In the genomic region with DNA sequence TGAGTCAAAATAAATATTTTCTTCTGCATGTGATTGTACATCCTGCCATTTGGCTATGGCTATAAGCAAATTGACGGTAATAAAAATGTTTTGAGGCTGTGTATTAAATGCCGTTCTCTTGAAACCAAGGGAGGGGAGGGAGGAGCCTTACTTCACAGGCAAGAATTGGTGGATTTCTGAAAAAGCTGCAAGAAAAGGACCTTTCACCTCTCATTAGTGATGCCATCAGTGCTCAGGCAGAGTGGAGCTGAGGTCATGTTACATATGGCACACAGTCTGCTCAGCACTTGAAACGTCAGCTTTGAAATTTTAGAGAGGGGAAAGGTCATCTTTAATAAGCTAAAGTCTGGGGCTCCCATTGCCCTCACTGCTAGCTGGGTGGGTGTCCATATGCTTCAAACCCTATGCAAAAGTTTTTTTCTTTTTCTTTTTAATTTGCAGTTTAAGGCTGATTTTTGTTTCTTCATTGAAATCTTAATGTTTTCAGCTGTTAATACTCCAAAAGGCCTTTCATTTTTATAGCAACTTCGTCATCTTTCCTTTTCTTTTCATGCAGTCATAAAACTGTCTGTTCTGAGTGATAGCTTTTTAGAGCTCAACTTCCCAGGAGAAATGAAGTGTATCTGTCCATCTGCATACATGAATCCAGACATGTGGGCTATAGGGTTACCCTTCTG, we compare ENCODE assay signal across 12 cellular contexts. TPM values are rescaled to one million over a fixed set of nuclear protein-coding genes. Genes with fewer than 3 reads are reported as not detected.
A peak's percentile ranks its signal among the peaks of the same experiment; 100 is the strongest.
DNase-seq lines count a peak whose midpoint lies in the region; TF ChIP-seq lines count a peak whose summit lies in the region.
"Had no signal": no experiment of that assay in that cellular context is flagged by ENCODE, and none has a peak within 500 bp of the region (broad histone marks: within the 10 kb centered on the region; RNA-seq: fewer than 3 reads in every experiment).

No MANE protein-coding gene starts in this region.

- peaks cover 88% of the 10 kb centered on the region for H3K27me3 Mint-ChIP-seq in neural crest cell (ENCODE audit: low read depth)
- peaks cover 77% of the 10 kb centered on the region for H3K27me3 Mint-ChIP-seq in activated T-helper 2 cell treated with anti-CD3 and anti-CD28 coated beads, Interferon-gamma antibody, Interleukin-2, Interleukin-4, amounts not matched to agents 10 μg/mL and 5 μg/mL and 100 μg/mL, durations not matched to agents 14 hours and 24 hours and 36 hours (ENCODE audit: low read depth)

- no peak for TF ChIP-seq CTCF in neural crest cell (conservative IDR thresholded peaks at IDR 0.05)

- no peaks in the 10 kb centered on the region for H3K36me3 Mint-ChIP-seq in neural crest cell (ENCODE audit: low read depth)
- peaks cover 6% of the 10 kb centered on the region for H3K36me3 Mint-ChIP-seq in activated T-helper 2 cell treated with anti-CD3 and anti-CD28 coated beads, Interferon-gamma antibody, Interleukin-2, Interleukin-4, amounts not matched to agents 10 μg/mL and 5 μg/mL and 100 μg/mL, durations not matched to agents 14 hours and 24 hours and 36 hours (ENCODE audit: low read depth)
- H3K36me3 Mint-ChIP-seq: CD8-positive, alpha-beta memory T cell; stimulated activated memory B cell treated with anti-CD40 and anti-IgM and Interleukin-4, amounts not matched to agents 10 μg/mL and 1 μg/mL and 100 μg/mL, for 72 hours had no signal

- no peak overlapping the region for H3K27ac Mint-ChIP-seq in neural crest cell (ENCODE audit: unreplicated experiment)
- no peak overlapping the region for H3K27ac Mint-ChIP-seq in activated T-helper 2 cell treated with anti-CD3 and anti-CD28 coated beads, Interferon-gamma antibody, Interleukin-2, Interleukin-4, amounts not matched to agents 10 μg/mL and 5 μg/mL and 100 μg/mL, durations not matched to agents 14 hours and 24 hours and 36 hours
- H3K27ac Mint-ChIP-seq: CD8-positive, alpha-beta memory T cell; dendritic cell treated with granulocyte-macrophage colony-stimulating factor and Interleukin-4, amounts not matched to agents 40 ng/mL and 50 ng/mL, for 4 days had no signal

- peak; percentile 57 for DNase-seq in DMS153 (lab: John Stamatoyannopoulos, UW)
- peak; percentile 61 for DNase-seq in NCI-H187 treated with DMSO at 0.1 percent for 48 hours (lab: John Stamatoyannopoulos, UW)
- peak; percentile 39 for DNase-seq in SW480 (ENCODE audit: low spot score)
- no peak for DNase-seq in neural crest cell (ENCODE audit: low read depth, low spot score)
- no peak for DNase-seq in NCI-H1048 (lab: John Stamatoyannopoulos, UW)
- DNase-seq in activated T-helper 2 cell treated with anti-CD3 and anti-CD28 coated beads, Interferon-gamma antibody, Interleukin-2, Interleukin-4, amounts not matched to agents 10 μg/mL and 5 μg/mL and 100 μg/mL, durations not matched to agents 14 hours and 24 hours and 36 hours (ENCODE audit: low spot score) = no peak
- no peak for DNase-seq in D341Med (ENCODE audit: low spot score)
- no peak for DNase-seq in Kasumi-1 (lab: John Stamatoyannopoulos, UW)
- DNase-seq: CD8-positive, alpha-beta memory T cell; naive B cell had no signal

- peak overlapping the region; percentile 96 for H3K4me3 Mint-ChIP-seq in neural crest cell
- no peak overlapping the region for H3K4me3 Mint-ChIP-seq in activated T-helper 2 cell treated with anti-CD3 and anti-CD28 coated beads, Interferon-gamma antibody, Interleukin-2, Interleukin-4, amounts not matched to agents 10 μg/mL and 5 μg/mL and 100 μg/mL, durations not matched to agents 14 hours and 24 hours and 36 hours (ENCODE audit: low read depth)

- peaks cover 41% of the 10 kb centered on the region for H3K4me1 Mint-ChIP-seq in neural crest cell
- peaks cover 18% of the 10 kb centered on the region for H3K4me1 Mint-ChIP-seq in activated T-helper 2 cell treated with anti-CD3 and anti-CD28 coated beads, Interferon-gamma antibody, Interleukin-2, Interleukin-4, amounts not matched to agents 10 μg/mL and 5 μg/mL and 100 μg/mL, durations not matched to agents 14 hours and 24 hours and 36 hours (ENCODE audit: low read depth)

- no peaks in the 10 kb centered on the region for H3K9me3 Mint-ChIP-seq in neural crest cell
- H3K9me3 Mint-ChIP-seq in activated T-helper 2 cell treated with anti-CD3 and anti-CD28 coated beads, Interferon-gamma antibody, Interleukin-2, Interleukin-4, amounts not matched to agents 10 μg/mL and 5 μg/mL and 100 μg/mL, durations not matched to agents 14 hours and 24 hours and 36 hours = no peaks in the 10 kb centered on the region
- H3K9me3 Mint-ChIP-seq: CD8-positive, alpha-beta memory T cell; dendritic cell treated with granulocyte-macrophage colony-stimulating factor and Interleukin-4, amounts not matched to agents 40 ng/mL and 50 ng/mL, for 4 days had no signal

- intact Hi-C loops in activated T-helper 2 cell treated with anti-CD3 and anti-CD28 coated beads, Interferon-gamma antibody, Interleukin-2, Interleukin-4, amounts not matched to agents 10 μg/mL and 5 μg/mL and 100 μg/mL, durations not matched to agents 14 hours and 24 hours and 36 hours (cut with micrococcal nuclease) = loop anchor here (5.0 kb wide), 1 partner anchor 63 kb away; a partner anchor contains a TSS

RNA-seq across cellular contexts. Expression of a gene that starts 9.8 kb away (rescaled TPM):
- total RNA-seq in neural crest cell = 0.44 and 0.48 TPM in 2 replicates
- 0.30 and 0.48 TPM in 2 replicates for total RNA-seq in activated T-helper 2 cell treated with anti-CD3 and anti-CD28 coated beads, Interferon-gamma antibody, Interleukin-2, Interleukin-4, amounts not matched to agents 10 μg/mL and 5 μg/mL and 100 μg/mL, durations not matched to agents 14 hours and 24 hours and 36 hours
- total RNA-seq: CD8-positive, alpha-beta memory T cell had no signal

Comparison
In these comparisons a context has a peak if more than half of its experiments do, and no peak if none do; other contexts are left out.
1. DNase-seq: peak in DMS153 (single experiment), NCI-H187 treated with DMSO at 0.1 percent for 48 hours (single experiment) and SW480 (single experiment); none in neural crest cell (single experiment), NCI-H1048 (single experiment), activated T-helper 2 cell treated with anti-CD3 and anti-CD28 coated beads, Interferon-gamma antibody, Interleukin-2, Interleukin-4, amounts not matched to agents 10 μg/mL and 5 μg/mL and 100 μg/mL, durations not matched to agents 14 hours and 24 hours and 36 hours (single experiment), D341Med (single experiment) and Kasumi-1 (0 of 2).